ENCODE assay signal across 8 cellular contexts in the genomic region with DNA sequence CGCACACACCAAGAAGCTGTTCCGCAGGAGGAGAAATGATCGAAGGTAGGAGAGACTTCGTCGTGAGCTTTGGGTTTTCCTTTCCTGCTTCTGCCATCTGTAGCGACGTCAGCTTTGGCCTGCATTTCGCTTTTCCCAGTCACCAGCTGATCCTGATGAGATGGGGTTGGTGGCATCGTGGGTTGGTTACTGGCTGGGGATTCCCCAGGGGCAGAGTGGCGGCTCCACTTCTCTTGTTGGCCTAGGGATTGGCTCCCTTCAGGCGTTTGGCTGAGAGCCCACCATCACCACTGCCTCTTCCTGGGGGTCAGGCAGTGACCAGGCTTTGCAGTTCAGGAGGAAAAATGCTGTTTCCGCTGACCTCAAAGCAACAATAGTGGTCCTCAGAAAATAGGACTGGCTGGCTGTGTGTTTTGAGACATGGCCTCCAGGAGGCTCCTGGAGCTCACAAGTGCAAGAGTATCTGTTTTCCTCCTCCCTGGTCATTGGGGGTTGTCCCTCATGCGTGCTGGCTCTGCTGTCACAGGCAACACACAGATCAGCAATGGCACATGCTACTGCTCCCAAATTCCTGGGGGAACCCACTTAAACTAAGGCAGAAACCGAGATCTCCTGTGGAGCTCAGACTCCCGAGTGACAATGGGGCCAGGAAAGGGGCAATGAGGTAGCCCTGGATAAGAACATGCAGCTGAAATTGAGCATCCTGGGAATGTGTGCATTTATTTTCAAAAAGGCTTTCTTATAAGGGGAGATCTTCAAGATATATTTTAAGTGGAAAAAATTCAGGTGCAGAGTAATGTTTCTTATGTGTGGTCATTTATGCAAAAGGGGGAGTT.
A peak's percentile ranks its signal among the peaks of the same experiment; 100 is the strongest.
DNase-seq lines count a peak whose midpoint lies in the region; ATAC-seq and TF ChIP-seq lines count a peak whose summit lies in the region.

No MANE protein-coding gene starts in this region.

- no peaks in the 10 kb centered on the region for H3K9me2 ChIP-seq in PC-3 (replicated peaks; ENCODE audit: low read length)

- no peaks in the 10 kb centered on the region for H3K27me3 Mint-ChIP-seq in endodermal cell (ENCODE audit: insufficient read depth)
- peaks cover 18% of the 10 kb centered on the region for H3K27me3 Mint-ChIP-seq in mesothelial cell of epicardium (ENCODE audit: low read depth)

- H3K4me2 ChIP-seq in PC-3 (ENCODE audit: low read length), result no peak overlapping the region

- POLR2A ChIA-PET in PC-3 (lab: Charles Lee; ENCODE audit: unreplicated experiment), result no interaction called here

- ATAC-seq in GM18868 (IDR thresholded peaks at IDR 0.05; ENCODE audit: unreplicated experiment) (peak; percentile 53), PC-3 (peak; percentile 56; the same call in 1 of the 2 replicates), HG03108 (IDR thresholded peaks at IDR 0.05; ENCODE audit: unreplicated experiment) (no peak)

- TF ChIP-seq CTCF in PC-3 (conservative IDR thresholded peaks at IDR 0.05; ENCODE audit: low read depth, low read length) (peak; percentile 56), endodermal cell (conservative IDR thresholded peaks at IDR 0.05) (peak; percentile 82), mesothelial cell of epicardium (IDR thresholded peaks at IDR 0.05; ENCODE audit: unreplicated experiment) (peak; percentile 49)

- H4K20me1 ChIP-seq in PC-3 (ENCODE audit: low read length), result no peaks in the 10 kb centered on the region

- H3F3A ChIP-seq in PC-3 (ENCODE audit: low read length, unreplicated experiment), result no peaks in the 10 kb centered on the region

- no TSS peak for BruUV-seq in PC-3 (replicated peaks; lab: Mats Ljungman, UMichigan)

- peaks cover 4% of the 10 kb centered on the region for H3K36me3 Mint-ChIP-seq in endodermal cell (ENCODE audit: low read depth)
- peaks cover 3% of the 10 kb centered on the region for H3K36me3 Mint-ChIP-seq in mesothelial cell of epicardium

- CTCF ChIA-PET in PC-3 (lab: Charles Lee), result no interaction called here

- H3K27ac ChIP-seq in PC-3 (ENCODE audit: low read length) (no peak overlapping the region), endodermal cell (ENCODE audit: low read depth, low read length) (no peak overlapping the region)

- peaks cover 7% of the 10 kb centered on the region for H3K4me1 Mint-ChIP-seq in endodermal cell
- peaks cover 28% of the 10 kb centered on the region for H3K4me1 Mint-ChIP-seq in mesothelial cell of epicardium

- H3K4me3 ChIP-seq in PC-3 (ENCODE audit: low read length), result no peak overlapping the region
- no peak overlapping the region for H3K4me3 ChIP-seq in endodermal cell (ENCODE audit: low read length)

- no peaks in the 10 kb centered on the region for H3K9me3 Mint-ChIP-seq in endodermal cell
- H3K9me3 Mint-ChIP-seq in mesothelial cell of epicardium, result peaks cover 5% of the 10 kb centered on the region

- intact Hi-C loops in PC-3 (cut with micrococcal nuclease), result no loop called here

- H3K9me3 ChIP-seq in PC-3 (ENCODE audit: low read length) (no peaks in the 10 kb centered on the region), endodermal cell (ENCODE audit: control insufficient read depth, low read length) (no peaks in the 10 kb centered on the region)

- H3K27me3 ChIP-seq in PC-3 (ENCODE audit: low read length), result no peaks in the 10 kb centered on the region
- H3K27me3 ChIP-seq in endodermal cell (ENCODE audit: control insufficient read depth, insufficient read depth, low read length, poor library complexity, severe bottlenecking), result no peaks in the 10 kb centered on the region

- no peak overlapping the region for H3K4me3 Mint-ChIP-seq in endodermal cell
- H3K4me3 Mint-ChIP-seq in mesothelial cell of epicardium, result no peak overlapping the region

- H3K9ac ChIP-seq in PC-3 (ENCODE audit: low read length) (no peak overlapping the region), endodermal cell (ENCODE audit: extremely low read depth, low read length, poor library complexity, severe bottlenecking) (no peak overlapping the region)

- H3K79me2 ChIP-seq in PC-3 (ENCODE audit: low read length), result no peaks in the 10 kb centered on the region

- H2AFZ ChIP-seq in PC-3 (ENCODE audit: low read length), result no peak overlapping the region

- DNase-seq in CD1c-positive myeloid dendritic cell (ENCODE audit: extremely low spot score), result peak; percentile 48
- peak; percentile 36 for DNase-seq in PC-3
- DNase-seq in endodermal cell, result peak; percentile 79
- DNase-seq in mesothelial cell of epicardium (ENCODE audit: low spot score in 2 of 2, unreplicated experiment in 2 of 2), result peak in 1 of 2 experiments; percentile 42
- DNase-seq in DMS114 treated with DMSO at 0.1 percent for 48 hours (lab: John Stamatoyannopoulos, UW; ENCODE audit: unreplicated experiment), result no peak
- DNase-seq in activated effector memory CD4-positive, alpha-beta T cell treated with Interleukin-2 at 50 U/mL for 16 hours, result no peak

- H3K4me1 ChIP-seq in PC-3 (ENCODE audit: insufficient read depth, low read length), result no peaks in the 10 kb centered on the region
- peaks cover 12% of the 10 kb centered on the region for H3K4me1 ChIP-seq in endodermal cell (ENCODE audit: control insufficient read depth, insufficient read depth, low read length)

- no peaks in the 10 kb centered on the region for H3K36me3 ChIP-seq in PC-3 (ENCODE audit: low read depth, low read length)
- H3K36me3 ChIP-seq in endodermal cell (ENCODE audit: control insufficient read depth, insufficient read depth, low read length), result no peaks in the 10 kb centered on the region

- H3K27ac Mint-ChIP-seq in endodermal cell (no peak overlapping the region), mesothelial cell of epicardium (peak overlapping the region; percentile 62)

- WGBS in endodermal cell (ENCODE audit: insufficient coverage in 1 of 2, insufficient read length in 1 of 2), 2 experiments, result 71 to 84% methylated on average over 10 to 15 of the region's 15 CpGs

Comparison
In these comparisons a context has a peak if more than half of its experiments do, and no peak if none do; other contexts are left out.
1. DNase-seq: peak in CD1c-positive myeloid dendritic cell (single experiment), PC-3 (single experiment) and endodermal cell (single experiment); none in DMS114 treated with DMSO at 0.1 percent for 48 hours (single experiment) and activated effector memory CD4-positive, alpha-beta T cell treated with Interleukin-2 at 50 U/mL for 16 hours (single experiment).
2. Peak in every context shown above with its lines, with median percentiles within 50 percentile points of each other: CTCF ChIP-seq.